In the genomic region with DNA sequence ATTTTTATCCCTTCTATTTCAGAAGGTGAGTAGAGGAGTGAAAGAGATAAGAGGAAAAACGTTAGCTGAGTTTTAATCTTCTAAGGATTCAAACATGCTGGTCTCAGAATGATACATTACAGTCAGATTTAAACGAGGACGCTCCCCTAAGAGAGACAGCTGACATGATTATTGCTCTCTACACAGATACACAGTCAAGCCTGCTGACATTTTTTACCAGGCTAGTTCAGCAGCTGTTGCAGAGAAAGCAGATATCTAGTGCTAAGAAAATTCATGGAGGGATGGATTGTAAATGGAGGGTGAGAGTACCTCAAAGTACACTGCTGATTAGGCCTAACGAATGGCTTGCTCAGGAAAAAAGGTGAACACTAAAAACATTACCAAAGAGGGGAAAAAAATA, we compare ENCODE assay signal across 22 cellular contexts.
"Had no signal": no experiment of that assay in that cellular context is flagged by ENCODE, and none has a peak within 500 bp of the region (broad histone marks: within the 10 kb centered on the region; RNA-seq: fewer than 3 reads in every experiment).

No MANE protein-coding gene starts in this region.

- H3K27me3 ChIP-seq: sigmoid colon, spleen, testis, vagina had no signal

- H3K27me3 Mint-ChIP-seq: activated naive CD8-positive, alpha-beta T cell treated with anti-CD3 and anti-CD28 coated beads, Interleukin-2, amount 10 ng/mL, durations not matched to agents 7 days and 5 days had no signal

- H3K9me3 ChIP-seq: sigmoid colon, spleen, testis, vagina had no signal

- H3K9me3 Mint-ChIP-seq: activated naive CD4-positive, alpha-beta T cell treated with anti-CD3 and anti-CD28 coated beads for 36 hours; activated naive CD8-positive, alpha-beta T cell treated with anti-CD3 and anti-CD28 coated beads, Interleukin-2, amount 10 ng/mL, durations not matched to agents 7 days and 5 days; T-helper 1 cell treated with Interleukin-12 subunit alpha and Interleukin-12 subunit beta and Interleukin-4 antibody, amounts not matched to agents 30 μg/mL and 1 μg/mL, for 36 hours had no signal

- H3K4me3 ChIP-seq: lung, sigmoid colon, spleen, testis, vagina had no signal

- H3K4me1 ChIP-seq: sigmoid colon, spleen, testis, vagina had no signal

- H3K27ac Mint-ChIP-seq: activated naive CD4-positive, alpha-beta T cell treated with anti-CD3 and anti-CD28 coated beads for 36 hours; activated naive CD8-positive, alpha-beta T cell treated with anti-CD3 and anti-CD28 coated beads, Interleukin-2, amount 10 ng/mL, durations not matched to agents 7 days and 5 days; T-helper 1 cell treated with Interleukin-12 subunit alpha and Interleukin-12 subunit beta and Interleukin-4 antibody, amounts not matched to agents 30 μg/mL and 1 μg/mL, for 36 hours had no signal

- H3K36me3 ChIP-seq: vagina had no signal

- DNase-seq: activated CD4-positive, alpha-beta T cell treated with anti-CD3 and anti-CD28 coated beads for 4 hours; activated CD4-positive, alpha-beta T cell treated with anti-CD3 and anti-CD28 coated beads, Interleukin-2, amount 50 U/mL, for 48 hours; activated CD4-positive, CD25-positive, alpha-beta regulatory T cell; activated effector memory CD4-positive, alpha-beta T cell treated with Interleukin-2 at 50 U/mL for 16 hours; activated naive CD4-positive, alpha-beta T cell treated with anti-CD3 and anti-CD28 coated beads for 36 hours; activated naive CD8-positive, alpha-beta T cell treated with anti-CD3 and anti-CD28 coated beads, Interleukin-2, amount 10 ng/mL, durations not matched to agents 7 days and 5 days; activated T-cell treated with anti-CD3 and anti-CD28 coated beads, Interleukin-2, amount 50 U/mL, for 48 hours; amniotic stem cell; cortex of kidney; foreskin fibroblast; kidney; retina; sigmoid colon; spleen; stimulated activated CD4-positive, alpha-beta T cell treated with anti-CD3 and anti-CD28 coated beads, Interleukin-4, amount 100 ng/mL, for 1 hour; stimulated activated naive CD4-positive, alpha-beta T cell; T1000; testis; trophoblast cell had no signal

- H3K4me3 Mint-ChIP-seq: activated naive CD4-positive, alpha-beta T cell treated with anti-CD3 and anti-CD28 coated beads for 36 hours; activated naive CD8-positive, alpha-beta T cell treated with anti-CD3 and anti-CD28 coated beads, Interleukin-2, amount 10 ng/mL, durations not matched to agents 7 days and 5 days; T-helper 1 cell treated with Interleukin-12 subunit alpha and Interleukin-12 subunit beta and Interleukin-4 antibody, amounts not matched to agents 30 μg/mL and 1 μg/mL, for 36 hours had no signal

- H3K27ac ChIP-seq: sigmoid colon, spleen, testis, vagina had no signal
